ENCODE assay signal across 20 cellular contexts in the genomic region with DNA sequence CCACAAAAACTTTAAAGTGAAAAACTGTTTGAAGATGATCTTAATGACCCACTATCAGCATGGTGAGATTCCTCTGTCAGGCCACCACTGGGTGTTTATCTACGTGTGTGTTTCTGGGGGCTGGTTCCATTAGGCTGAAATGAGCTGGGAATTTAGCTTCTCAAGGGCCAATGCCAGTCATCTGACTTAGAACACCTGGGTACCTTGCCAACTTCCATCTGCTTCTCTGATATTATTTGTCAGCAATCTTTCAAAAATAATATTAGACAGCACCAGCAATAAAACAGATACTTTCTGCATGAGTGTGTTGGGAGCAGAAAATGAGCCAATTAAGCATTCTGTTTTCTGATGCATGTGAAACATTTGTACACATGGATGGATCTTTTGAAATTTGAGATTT.
"Had no signal": no experiment of that assay in that cellular context is flagged by ENCODE, and none has a peak within 500 bp of the region (broad histone marks: within the 10 kb centered on the region; RNA-seq: fewer than 3 reads in every experiment).

No MANE protein-coding gene starts in this region.

- H3K27ac ChIP-seq: esophagus muscularis mucosa, foreskin keratinocyte, gastroesophageal sphincter, hepatocyte, left lung, lower lobe of right lung, parathyroid adenoma, stomach, tibial nerve, upper lobe of left lung had no signal

- H3K27me3 Mint-ChIP-seq: progenitor cell of endocrine pancreas had no signal

- H3K36me3 ChIP-seq: esophagus muscularis mucosa, gastroesophageal sphincter, heart left ventricle, left lung, lower lobe of right lung, stomach, tibial nerve, upper lobe of left lung had no signal

- H3K9me3 ChIP-seq: esophagus muscularis mucosa, gastroesophageal sphincter, heart left ventricle, left lung, lower lobe of right lung, stomach, tibial nerve, upper lobe of left lung had no signal

- H3K4me1 Mint-ChIP-seq: neural crest cell; stimulated activated effector memory CD8-positive, alpha-beta T cell treated with anti-CD3 and anti-CD28 coated beads, Interleukin-12 subunit alpha, Interleukin-12 subunit beta, amount 100 ng/mL, for 72 hours had no signal

- H3K27me3 ChIP-seq: esophagus muscularis mucosa, foreskin keratinocyte, gastroesophageal sphincter, heart left ventricle, hepatocyte, left lung, stomach, tibial nerve, upper lobe of left lung had no signal

- H3K36me3 Mint-ChIP-seq: natural killer cell treated with Interleukin-12 subunit alpha and Interleukin-12 subunit beta and Interleukin-15 and Interleukin-18, amount 100 ng/mL, for 72 hours; stimulated activated effector memory CD8-positive, alpha-beta T cell treated with anti-CD3 and anti-CD28 coated beads, Interleukin-12 subunit alpha, Interleukin-12 subunit beta, amount 100 ng/mL, for 72 hours had no signal

- H3K4me2 ChIP-seq: hepatocyte had no signal

- H2AFZ ChIP-seq: hepatocyte, parathyroid adenoma had no signal

- H3K4me1 ChIP-seq: foreskin keratinocyte, left lung, parathyroid adenoma, tibial nerve, upper lobe of left lung had no signal

- H3K9ac ChIP-seq: parathyroid adenoma had no signal

- H3K79me2 ChIP-seq: hepatocyte, parathyroid adenoma had no signal

- DNase-seq: effector memory CD4-positive, alpha-beta T cell; foreskin keratinocyte; heart left ventricle; kidney; left lung; lower lobe of right lung; stimulated activated CD4-positive, alpha-beta T cell treated with anti-CD3 and anti-CD28 coated beads, Interleukin-2, amount 100 ng/mL, for 24 hours; stimulated activated CD4-positive, alpha-beta T cell treated with anti-CD3 and anti-CD28 coated beads, Interleukin-4, amount 100 ng/mL, for 24 hours; stimulated activated naive CD4-positive, alpha-beta T cell treated with Interleukin-2 at 50 U/mL for 16 hours; stomach; upper lobe of left lung had no signal

- H3K27ac Mint-ChIP-seq: natural killer cell treated with Interleukin-12 subunit alpha and Interleukin-12 subunit beta and Interleukin-15 and Interleukin-18, amount 100 ng/mL, for 72 hours; progenitor cell of endocrine pancreas; stimulated activated effector memory CD8-positive, alpha-beta T cell treated with anti-CD3 and anti-CD28 coated beads, Interleukin-12 subunit alpha, Interleukin-12 subunit beta, amount 100 ng/mL, for 72 hours had no signal

- H3K9me3 Mint-ChIP-seq: natural killer cell treated with Interleukin-12 subunit alpha and Interleukin-12 subunit beta and Interleukin-15 and Interleukin-18, amount 100 ng/mL, for 72 hours; neural crest cell; stimulated activated effector memory CD8-positive, alpha-beta T cell treated with anti-CD3 and anti-CD28 coated beads, Interleukin-12 subunit alpha, Interleukin-12 subunit beta, amount 100 ng/mL, for 72 hours had no signal

- H3K4me3 Mint-ChIP-seq: natural killer cell treated with Interleukin-12 subunit alpha and Interleukin-12 subunit beta and Interleukin-15 and Interleukin-18, amount 100 ng/mL, for 72 hours; neural crest cell; stimulated activated effector memory CD8-positive, alpha-beta T cell treated with anti-CD3 and anti-CD28 coated beads, Interleukin-12 subunit alpha, Interleukin-12 subunit beta, amount 100 ng/mL, for 72 hours had no signal

- H3K4me3 ChIP-seq: esophagus muscularis mucosa, gastroesophageal sphincter, heart left ventricle, hepatocyte, left lung, lower lobe of right lung, stomach, tibial nerve, upper lobe of left lung had no signal
